10 cellular contexts compared by ENCODE assay signal in the genomic region with DNA sequence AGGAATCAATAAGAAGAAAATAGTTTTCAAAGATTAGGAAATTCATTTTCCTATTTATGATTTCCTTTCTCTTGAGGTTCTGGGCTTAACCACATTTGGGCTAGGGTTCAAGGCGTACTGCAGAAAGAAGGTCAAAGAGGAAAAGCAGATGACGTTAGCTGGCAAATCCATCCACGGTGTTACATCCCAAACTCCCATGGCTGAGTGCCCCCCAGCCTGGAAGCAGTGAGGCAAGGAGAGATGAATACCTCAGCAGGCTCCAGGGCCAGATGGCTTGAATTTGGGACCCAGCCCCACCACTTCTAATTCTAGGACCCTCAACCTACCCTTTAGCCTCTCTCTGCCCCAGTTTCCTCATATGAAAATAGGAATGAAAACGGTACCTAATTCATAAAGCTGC. TPM values are rescaled to one million over a fixed set of nuclear protein-coding genes. Genes with fewer than 3 reads are reported as not detected.
"Had no signal": no experiment of that assay in that cellular context is flagged by ENCODE, and none has a peak within 500 bp of the region (broad histone marks: within the 10 kb centered on the region; RNA-seq: fewer than 3 reads in every experiment).

No MANE protein-coding gene starts in this region.

- H3K27ac ChIP-seq: HL-60, KMS-11 had no signal

- H3K9ac ChIP-seq: KMS-11 had no signal

- H3K4me2 ChIP-seq: KMS-11 had no signal

- H3K4me3 ChIP-seq: K562 had no signal

- DNase-seq: IMR-90, KBM-7, KG1 had no signal

RNA-seq across cellular contexts. Expression of gene SUSD4, which starts 17.7 kb away (rescaled TPM):
- total RNA-seq: HepG2 had no signal
- polyA plus RNA-seq: HepG2 had no signal

RNA-seq across cellular contexts. Expression of gene CCDC185, which starts 46.9 kb away (rescaled TPM):
- total RNA-seq: HepG2, HT-29, HT1080, IMR-90, K562 had no signal
- polyA plus RNA-seq: HepG2, IgD-negative memory B cell, IMR-90, K562 had no signal
